9 cellular contexts compared by ENCODE assay signal in genomic region chr1:32220746-32221580, GRCh38. TPM values are rescaled to one million over a fixed set of nuclear protein-coding genes. Genes with fewer than 3 reads are reported as not detected.
DNase-seq lines count a peak whose midpoint lies in the region; ATAC-seq and TF ChIP-seq lines count a peak whose summit lies in the region.
"Had no signal": no experiment of that assay in that cellular context is flagged by ENCODE, and none has a peak within 500 bp of the region (broad histone marks: within the 10 kb centered on the region; RNA-seq: fewer than 3 reads in every experiment).

No MANE protein-coding gene starts in this region.

- H3K27ac ChIP-seq in breast epithelium: peak overlapping the region in 1 of 2 donors; percentile 97

- peak overlapping the region; percentile 97 for H3K4me3 Mint-ChIP-seq in HFFc6

- peak overlapping the region; percentile 98 for H3K27ac Mint-ChIP-seq in HFFc6

- H3K27me3 Mint-ChIP-seq in HFFc6 (ENCODE audit: insufficient read depth): peaks cover 2% of the 10 kb centered on the region

- intact Hi-C loops in breast epithelium (cut with DNase I; ENCODE audit: low total_unique reads): no loop called here

- H3K36me3 ChIP-seq in breast epithelium: no peaks in the 10 kb centered on the region

- peak overlapping the region; percentile 66 to 92 (median 85) for H3K4me3 ChIP-seq in breast epithelium
- H3K4me3 ChIP-seq in mononuclear cell (ENCODE audit: low read length): peak overlapping the region; percentile 75

- no peak for TF ChIP-seq CTCF in HFFc6 (IDR thresholded peaks at IDR 0.05)
- TF ChIP-seq CTCF in breast epithelium (IDR thresholded peaks at IDR 0.05): no peak

- TF ChIP-seq POLR2A in breast epithelium (IDR thresholded peaks at IDR 0.05): no peak

- in situ Hi-C loops in ACHN (cut with HindIII; ENCODE audit: low pct_ligation_motif_present, low pct_unique_long_range_greater_than_20kb, low sequenced_read_pairs): no loop called here

- peaks cover 38% of the 10 kb centered on the region for H3K4me1 Mint-ChIP-seq in HFFc6 (ENCODE audit: low read depth)

- no peaks in the 10 kb centered on the region for H3K9me3 Mint-ChIP-seq in HFFc6

- H3K36me3 Mint-ChIP-seq in HFFc6 (ENCODE audit: low read depth): peaks cover 39% of the 10 kb centered on the region

- H3K27me3 ChIP-seq in breast epithelium: no peaks in the 10 kb centered on the region
- no peaks in the 10 kb centered on the region for H3K27me3 ChIP-seq in mononuclear cell (ENCODE audit: insufficient read depth, low read length)

- no peaks in the 10 kb centered on the region for H3K9me3 ChIP-seq in breast epithelium
- no peaks in the 10 kb centered on the region for H3K9me3 ChIP-seq in mononuclear cell (ENCODE audit: low read depth, low read length)

- ATAC-seq in HG03354 (IDR thresholded peaks at IDR 0.05; ENCODE audit: poor library complexity, severe bottlenecking, unreplicated experiment) (no peak), GM18873 (IDR thresholded peaks at IDR 0.05; ENCODE audit: low FRiP score, unreplicated experiment) (no peak)

- H3K4me1 ChIP-seq in breast epithelium (peaks cover 10% of the 10 kb centered on the region in 2 donors), mononuclear cell (ENCODE audit: insufficient read depth, low read length) (peaks cover 28% of the 10 kb centered on the region)

- DNase-seq in ACHN (peak; percentile 77), HFFc6 (no peak), breast epithelium (ENCODE audit: low spot score in 2 of 2) (no peak), DMS 273 treated with DMSO at 0.1 percent for 48 hours (lab: John Stamatoyannopoulos, UW) (no peak), anterior cingulate cortex (lab: John Stamatoyannopoulos, UW) (no peak)
- DNase-seq: stimulated activated CD4-positive, alpha-beta T cell treated with anti-CD3 and anti-CD28 coated beads, Interleukin-4, amount 100 ng/mL, for 4 hours had no signal

RNA-seq across cellular contexts. Expression of gene TMEM234, which starts 1.2 kb away (rescaled TPM):
- total RNA-seq in HFFc6 (2021; fragmentation: NEBNext Ultra II Directional; extraction: Animal tissue kit (Norgen Biotek cat#: 25700)): 10 to 100 TPM; 18.5 to 23.7 (median 20.3) TPM
- total RNA-seq in breast epithelium (10 to 100 TPM in 2 of 3 donors, 1 to 10 TPM in 1; 5.8 to 20.6 (median 13.4) TPM), mononuclear cell (6.6 TPM)

RNA-seq across cellular contexts. Expression of gene EIF3I, which starts 1.2 kb away (rescaled TPM):
- total RNA-seq in HFFc6 (2021; fragmentation: NEBNext Ultra II Directional; extraction: Animal tissue kit (Norgen Biotek cat#: 25700)): 100 to 1,000 TPM; 279 to 313 (median 285) TPM
- total RNA-seq in breast epithelium: 100 to 1,000 TPM; 177 to 222 (median 190) TPM
- total RNA-seq in mononuclear cell: 122 TPM

RNA-seq across cellular contexts. Expression of gene DCDC2B, which starts 12.1 kb away (rescaled TPM):
- total RNA-seq in HFFc6 (2021; fragmentation: NEBNext Ultra II Directional; extraction: Animal tissue kit (Norgen Biotek cat#: 25700)): not detected
- total RNA-seq in breast epithelium: under 1 TPM in 1 of 3 donors, not detected in 2; 0.33 TPM
- total RNA-seq in mononuclear cell: not detected

RNA-seq across cellular contexts. Expression of gene IQCC, which starts 15.5 kb away (rescaled TPM):
- total RNA-seq in HFFc6 (2021; fragmentation: NEBNext Ultra II Directional; extraction: Animal tissue kit (Norgen Biotek cat#: 25700)): 1 to 10 TPM in 5 of 6 experiments, under 1 TPM in 1; 0.81 to 2.4 (median 2.2) TPM
- total RNA-seq in breast epithelium: 1 to 10 TPM; 1.8 to 3.5 (median 2.3) TPM
- 0.52 TPM for total RNA-seq in mononuclear cell

RNA-seq across cellular contexts. Expression of gene CCDC28B, which starts 20.6 kb away (rescaled TPM):
- total RNA-seq in HFFc6 (2021; fragmentation: NEBNext Ultra II Directional; extraction: Animal tissue kit (Norgen Biotek cat#: 25700)): 10 to 100 TPM; 12.5 to 15.7 (median 15.3) TPM
- total RNA-seq in breast epithelium (1 to 10 TPM; 1.4 to 5.2 (median 4.1) TPM), mononuclear cell (3.7 TPM)
